ENCODE assay signal across 27 cellular contexts in the genomic region with DNA sequence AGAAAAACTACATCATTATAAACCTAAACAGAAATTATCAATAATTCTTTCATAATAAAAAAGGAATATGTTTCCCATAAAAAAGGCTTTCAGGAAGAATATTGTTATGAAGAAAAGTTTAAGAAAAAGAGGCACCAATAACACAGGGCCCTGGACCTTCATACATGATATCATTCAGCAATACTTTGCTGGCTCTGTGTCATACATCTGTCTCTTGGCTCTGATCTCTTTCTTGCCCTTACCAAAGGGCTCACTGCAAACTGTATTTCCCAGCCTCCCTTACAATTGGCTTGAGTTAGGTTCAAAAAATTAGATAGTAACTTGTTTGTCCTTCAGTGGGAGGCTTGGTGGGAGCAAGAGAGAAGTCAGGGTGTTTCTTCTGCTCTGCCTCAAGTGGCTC.
"Had no signal": no experiment of that assay in that cellular context is flagged by ENCODE, and none has a peak within 500 bp of the region (broad histone marks: within the 10 kb centered on the region; RNA-seq: fewer than 3 reads in every experiment).

No MANE protein-coding gene starts in this region.

- H3K9me3 ChIP-seq: stomach, suprapubic skin, testis, thoracic aorta, thyroid gland, tibial artery, tibial nerve, transverse colon, upper lobe of left lung, upper lobe of right lung, uterus, vagina had no signal

- H3K4me3 Mint-ChIP-seq: stimulated activated effector memory CD8-positive, alpha-beta T cell treated with anti-CD3 and anti-CD28 coated beads, Interleukin-12 subunit alpha, Interleukin-12 subunit beta, amount 100 ng/mL, for 72 hours; stimulated activated memory B cell treated with anti-CD40 and anti-IgM and Interleukin-4, amounts not matched to agents 10 μg/mL and 1 μg/mL and 100 μg/mL, for 72 hours; stimulated activated naive CD8-positive, alpha-beta T cell treated with anti-CD3 and anti-CD28 coated beads, Interleukin-15, amount 100 ng/mL, for 72 hours; stimulated activated naive CD8-positive, alpha-beta T cell treated with anti-CD3 and anti-CD28 coated beads, Interleukin-15, Interleukin-2, amounts not matched to agents 100 ng/mL and 50 ng/mL, for 24 hours; type B pancreatic cell had no signal

- H3K27ac ChIP-seq: stomach, suprapubic skin, testis, thoracic aorta, thyroid gland, tibial artery, tibial nerve, transverse colon, upper lobe of left lung, upper lobe of right lung, uterus, vagina had no signal

- ATAC-seq: stimulated activated effector memory CD8-positive, alpha-beta T cell treated with anti-CD3 and anti-CD28 coated beads, Interleukin-12 subunit alpha, Interleukin-12 subunit beta, amount 100 ng/mL, for 72 hours; stimulated activated memory B cell treated with anti-CD40 and anti-IgM and Interleukin-4, amounts not matched to agents 10 μg/mL and 1 μg/mL and 100 μg/mL, for 72 hours; stimulated activated naive CD8-positive, alpha-beta T cell treated with anti-CD3 and anti-CD28 coated beads, Interleukin-15, amount 100 ng/mL, for 72 hours; stimulated activated naive CD8-positive, alpha-beta T cell treated with anti-CD3 and anti-CD28 coated beads, Interleukin-15, Interleukin-2, amounts not matched to agents 100 U/mL and 50 U/mL, for 24 hours; upper lobe of right lung had no signal

- DNase-seq: stimulated activated CD4-positive, alpha-beta T cell treated with anti-CD3 and anti-CD28 coated beads, Interleukin-2, amount 100 ng/mL, for 48 hours; stimulated activated CD4-positive, alpha-beta T cell treated with anti-CD3 and anti-CD28 coated beads, Interleukin-4, amount 100 ng/mL, for 1 hour; stimulated activated CD4-positive, alpha-beta T cell treated with anti-CD3 and anti-CD28 coated beads, Interleukin-4, amount 100 ng/mL, for 24 hours; stimulated activated CD4-positive, alpha-beta T cell treated with anti-CD3 and anti-CD28 coated beads, Interleukin-4, amount 100 ng/mL, for 4 hours; stimulated activated CD8-positive, alpha-beta memory T cell treated with anti-CD3 and anti-CD28 coated beads, Interleukin-4, amount 100 ng/mL, for 48 hours; stimulated activated naive CD4-positive, alpha-beta T cell; stimulated activated naive CD4-positive, alpha-beta T cell treated with Interleukin-2 at 50 U/mL for 16 hours; stimulated activated naive CD8-positive, alpha-beta T cell treated with anti-CD3 and anti-CD28 coated beads, Interleukin-15, amount 100 ng/mL, for 72 hours; stimulated activated naive CD8-positive, alpha-beta T cell treated with anti-CD3 and anti-CD28 coated beads, Interleukin-15, Interleukin-2, amounts not matched to agents 100 U/mL and 50 U/mL, for 24 hours; stomach; substantia nigra; testis; thyroid gland; tibial artery; transverse colon; trophoblast cell; upper lobe of left lung; upper lobe of right lung; uterus had no signal

- H3K36me3 ChIP-seq: stomach, suprapubic skin, thoracic aorta, thyroid gland, tibial artery, tibial nerve, transverse colon, upper lobe of left lung, upper lobe of right lung, uterus, vagina had no signal

- H3K9me3 Mint-ChIP-seq: stimulated activated effector memory CD8-positive, alpha-beta T cell treated with anti-CD3 and anti-CD28 coated beads, Interleukin-12 subunit alpha, Interleukin-12 subunit beta, amount 100 ng/mL, for 72 hours; stimulated activated memory B cell treated with anti-CD40 and anti-IgM and Interleukin-4, amounts not matched to agents 10 μg/mL and 1 μg/mL and 100 μg/mL, for 72 hours; stimulated activated naive CD8-positive, alpha-beta T cell treated with anti-CD3 and anti-CD28 coated beads, Interleukin-15, amount 100 ng/mL, for 72 hours; stimulated activated naive CD8-positive, alpha-beta T cell treated with anti-CD3 and anti-CD28 coated beads, Interleukin-15, Interleukin-2, amounts not matched to agents 100 ng/mL and 50 ng/mL, for 24 hours; type B pancreatic cell had no signal

- H3K4me1 Mint-ChIP-seq: stimulated activated effector memory CD8-positive, alpha-beta T cell treated with anti-CD3 and anti-CD28 coated beads, Interleukin-12 subunit alpha, Interleukin-12 subunit beta, amount 100 ng/mL, for 72 hours; stimulated activated memory B cell treated with anti-CD40 and anti-IgM and Interleukin-4, amounts not matched to agents 10 μg/mL and 1 μg/mL and 100 μg/mL, for 72 hours; stimulated activated naive CD8-positive, alpha-beta T cell treated with anti-CD3 and anti-CD28 coated beads, Interleukin-15, amount 100 ng/mL, for 72 hours had no signal

- H3K27ac Mint-ChIP-seq: stimulated activated effector memory CD8-positive, alpha-beta T cell treated with anti-CD3 and anti-CD28 coated beads, Interleukin-12 subunit alpha, Interleukin-12 subunit beta, amount 100 ng/mL, for 72 hours; stimulated activated memory B cell treated with anti-CD40 and anti-IgM and Interleukin-4, amounts not matched to agents 10 μg/mL and 1 μg/mL and 100 μg/mL, for 72 hours; stimulated activated naive CD8-positive, alpha-beta T cell treated with anti-CD3 and anti-CD28 coated beads, Interleukin-15, amount 100 ng/mL, for 72 hours; stimulated activated naive CD8-positive, alpha-beta T cell treated with anti-CD3 and anti-CD28 coated beads, Interleukin-15, Interleukin-2, amounts not matched to agents 100 ng/mL and 50 ng/mL, for 24 hours; type B pancreatic cell had no signal

- H3K36me3 Mint-ChIP-seq: stimulated activated effector memory CD8-positive, alpha-beta T cell treated with anti-CD3 and anti-CD28 coated beads, Interleukin-12 subunit alpha, Interleukin-12 subunit beta, amount 100 ng/mL, for 72 hours; stimulated activated memory B cell treated with anti-CD40 and anti-IgM and Interleukin-4, amounts not matched to agents 10 μg/mL and 1 μg/mL and 100 μg/mL, for 72 hours; type B pancreatic cell had no signal

- H3K27me3 ChIP-seq: stomach, suprapubic skin, testis, thyroid gland, tibial artery, tibial nerve, transverse colon, upper lobe of left lung, upper lobe of right lung, uterus, vagina had no signal

- H3K4me1 ChIP-seq: stomach, suprapubic skin, testis, thyroid gland, tibial artery, tibial nerve, transverse colon, upper lobe of left lung, upper lobe of right lung, uterus, vagina had no signal

- H3K4me3 ChIP-seq: stomach, suprapubic skin, testis, thoracic aorta, thyroid gland, tibial artery, tibial nerve, transverse colon, upper lobe of left lung, upper lobe of right lung, uterus, vagina had no signal

- H3K27me3 Mint-ChIP-seq: stimulated activated memory B cell treated with anti-CD40 and anti-IgM and Interleukin-4, amounts not matched to agents 10 μg/mL and 1 μg/mL and 100 μg/mL, for 72 hours; stimulated activated naive CD8-positive, alpha-beta T cell treated with anti-CD3 and anti-CD28 coated beads, Interleukin-15, amount 100 ng/mL, for 72 hours; type B pancreatic cell had no signal
